ENCODE assay signal across 7 cellular contexts in the genomic region with DNA sequence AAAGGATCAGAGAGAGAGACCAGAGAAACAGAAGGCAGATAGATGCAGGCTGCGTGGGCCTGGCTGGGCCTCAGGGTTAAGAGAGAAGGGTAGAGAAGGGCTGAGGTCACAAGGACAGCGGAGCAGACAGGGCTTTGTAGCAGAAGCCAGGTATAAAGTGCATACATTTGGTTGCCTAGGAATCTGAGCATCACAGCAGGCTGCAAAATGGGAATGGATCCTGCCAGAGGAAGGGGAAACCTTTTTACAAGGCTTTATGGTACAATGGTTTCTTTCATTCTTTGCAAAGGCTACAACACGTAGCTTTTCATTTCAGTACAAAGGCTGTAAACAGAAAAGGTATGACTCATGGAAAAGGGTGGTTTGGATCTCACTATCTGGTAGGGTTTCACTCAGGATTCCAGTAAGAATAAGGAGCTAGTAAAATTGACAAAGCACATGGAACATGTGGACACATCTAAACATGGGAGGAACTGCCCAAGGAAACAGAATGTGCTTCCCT.
A peak's percentile ranks its signal among the peaks of the same experiment; 100 is the strongest.
DNase-seq lines count a peak whose midpoint lies in the region; ATAC-seq and TF ChIP-seq lines count a peak whose summit lies in the region.

No MANE protein-coding gene starts in this region.

- H3K4me1 ChIP-seq in HCT116 (ENCODE audit: control insufficient read depth in 1 of 2, insufficient read depth in 2 of 2, low read length in 2 of 2) (peaks cover 0 to 5% of the 10 kb centered on the region in 2 experiments; a peak in 1 of 4 replicates), SJCRH30 (peaks cover 4% of the 10 kb centered on the region; the same call in 1 of the 2 replicates)

- no peak overlapping the region for H3K9ac ChIP-seq in HCT116 (ENCODE audit: low read length)

- peak overlapping the region; percentile 8; the same call in 1 of the 2 replicates for H3K4me2 ChIP-seq in HCT116 (ENCODE audit: low read length)

- TF ChIP-seq CTCF in HCT116 (IDR thresholded peaks at IDR 0.05 in 2 of 3, conservative IDR thresholded peaks at IDR 0.05 in 1 of 3; ENCODE audit: borderline replicate concordance in 1 of 3, insufficient read depth in 1 of 3, low read depth in 2 of 3, low read length in 2 of 3) = no peak
- no peak for TF ChIP-seq CTCF in foreskin fibroblast (IDR thresholded peaks at IDR 0.05; ENCODE audit: low read depth, low read length)

- TF ChIP-seq POLR2A in HCT116 (IDR thresholded peaks at IDR 0.05; ENCODE audit: borderline replicate concordance, extremely low read depth, insufficient read depth, insufficient read length) = no peak

- RAD21 ChIA-PET in HCT116 (lab: Charles Lee; ENCODE audit: low non-redundant PET in 1 of 2, low total read pairs in 2 of 2, uncharacterized antibody in 2 of 2, unreplicated experiment in 2 of 2) = no interaction called here

- in situ Hi-C loops in ACHN (cut with HindIII; ENCODE audit: low pct_ligation_motif_present, low pct_unique_long_range_greater_than_20kb, low sequenced_read_pairs) = no loop called here

- H3K9me3 ChIP-seq in HCT116 (ENCODE audit: control insufficient read depth in 1 of 2, insufficient read depth in 1 of 2, low read depth in 1 of 2, low read length in 2 of 2) = no peaks in the 10 kb centered on the region
- H3K9me3 ChIP-seq in SJCRH30 (replicated peaks) = no peaks in the 10 kb centered on the region; the same call in 1 of the 2 replicates

- no peaks in the 10 kb centered on the region for H3K79me2 ChIP-seq in HCT116 (ENCODE audit: insufficient read depth, low read length)

- CTCF ChIA-PET in HCT116 (lab: Charles Lee) = no interaction called here

- no peaks in the 10 kb centered on the region for H4K20me1 ChIP-seq in HCT116 (ENCODE audit: insufficient read depth)

- no peaks in the 10 kb centered on the region for H3K9me2 ChIP-seq in HCT116 (ENCODE audit: insufficient read depth)

- intact Hi-C loops in HCT116 (cut with micrococcal nuclease) = no loop called here

- H2AFZ ChIP-seq in HCT116 (ENCODE audit: low read depth, low read length, poor library complexity, severe bottlenecking) = no peak overlapping the region

- POLR2A ChIA-PET in HCT116 (lab: Charles Lee) = no interaction called here

- no peak for TF ChIP-seq RAD21 in HCT116 (IDR thresholded peaks at IDR 0.05; ENCODE audit: low read depth)

- H3K4me3 ChIP-seq in HCT116 (replicated peaks in 1 of 2; ENCODE audit: low read depth in 1 of 2, low read length in 2 of 2) (no peak overlapping the region), SJCRH30 (no peak overlapping the region), foreskin fibroblast (ENCODE audit: low read depth in 1 of 2, low read length in 2 of 2) (no peak overlapping the region), skeletal muscle cell (ENCODE audit: low read depth, low read length) (no peak overlapping the region)

- no TSS peak for BruUV-seq in HCT116 (replicated peaks; lab: Mats Ljungman, UMichigan)

- H3K27me3 ChIP-seq in HCT116 (ENCODE audit: insufficient read depth, low read length) (0 out of 2 replicates have a peak, but pooled peaks cover 3% of the 10 kb centered on the region), SJCRH30 (no peaks in the 10 kb centered on the region)

- DNase-seq in HCT116 (ENCODE audit: low read depth, low spot score) (peak; percentile 42), SJCRH30 (peak in 1 of 2 experiments; percentile 50), foreskin fibroblast (peak; percentile 32 to 55), skeletal muscle cell (ENCODE audit: low read depth) (peak; percentile 19), ACHN (no peak), HK-2 (ENCODE audit: unreplicated experiment) (no peak)

- ATAC-seq in HCT116 = peak; percentile 78
- ATAC-seq in HG02840 (IDR thresholded peaks at IDR 0.05; ENCODE audit: low FRiP score, unreplicated experiment) = no peak

- H3K36me3 ChIP-seq in HCT116 (ENCODE audit: control insufficient read depth in 1 of 2, insufficient read depth in 2 of 2, low read length in 2 of 2) (no peaks in the 10 kb centered on the region), SJCRH30 (no peaks in the 10 kb centered on the region)

- H3K27ac ChIP-seq in HCT116 (ENCODE audit: low read depth, low read length) = no peak overlapping the region
- peak overlapping the region; percentile 29; the same call in 1 of the 2 replicates for H3K27ac ChIP-seq in SJCRH30

TF ChIP-seq in HCT116, 20 proteins besides CTCF, POLR2A, EP300 and RAD21:
- peak; percentile 43; the same call in 1 of the 2 replicates for TF ChIP-seq SP1 (IDR thresholded peaks at IDR 0.05; ENCODE audit: low read depth)
- TF ChIP-seq, protein P1, sequence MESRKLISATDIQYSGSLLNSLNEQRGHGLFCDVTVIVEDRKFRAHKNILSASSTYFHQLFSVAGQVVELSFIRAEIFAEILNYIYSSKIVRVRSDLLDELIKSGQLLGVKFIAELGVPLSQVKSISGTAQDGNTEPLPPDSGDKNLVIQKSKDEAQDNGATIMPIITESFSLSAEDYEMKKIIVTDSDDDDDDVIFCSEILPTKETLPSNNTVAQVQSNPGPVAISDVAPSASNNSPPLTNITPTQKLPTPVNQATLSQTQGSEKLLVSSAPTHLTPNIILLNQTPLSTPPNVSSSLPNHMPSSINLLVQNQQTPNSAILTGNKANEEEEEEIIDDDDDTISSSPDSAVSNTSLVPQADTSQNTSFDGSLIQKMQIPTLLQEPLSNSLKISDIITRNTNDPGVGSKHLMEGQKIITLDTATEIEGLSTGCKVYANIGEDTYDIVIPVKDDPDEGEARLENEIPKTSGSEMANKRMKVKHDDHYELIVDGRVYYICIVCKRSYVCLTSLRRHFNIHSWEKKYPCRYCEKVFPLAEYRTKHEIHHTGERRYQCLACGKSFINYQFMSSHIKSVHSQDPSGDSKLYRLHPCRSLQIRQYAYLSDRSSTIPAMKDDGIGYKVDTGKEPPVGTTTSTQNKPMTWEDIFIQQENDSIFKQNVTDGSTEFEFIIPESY (IDR thresholded peaks at IDR 0.05; ENCODE audit: extremely low read depth, insufficient replicate concordance, low read length) = no peak
- TF ChIP-seq, protein P2, sequence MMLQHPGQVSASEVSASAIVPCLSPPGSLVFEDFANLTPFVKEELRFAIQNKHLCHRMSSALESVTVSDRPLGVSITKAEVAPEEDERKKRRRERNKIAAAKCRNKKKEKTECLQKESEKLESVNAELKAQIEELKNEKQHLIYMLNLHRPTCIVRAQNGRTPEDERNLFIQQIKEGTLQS (IDR thresholded peaks at IDR 0.05) = no peak
- TF ChIP-seq JUND (IDR thresholded peaks at IDR 0.05) = peak; percentile 25; the same call in 1 of the 2 replicates

Comparison
In these comparisons a context has a peak if more than half of its experiments do, and no peak if none do; other contexts are left out.
1. DNase-seq: peak in HCT116 (single experiment), foreskin fibroblast (2 of 2) and skeletal muscle cell (single experiment); none in ACHN (single experiment) and HK-2 (single experiment).